8 cellular contexts compared by ENCODE assay signal in the genomic region with DNA sequence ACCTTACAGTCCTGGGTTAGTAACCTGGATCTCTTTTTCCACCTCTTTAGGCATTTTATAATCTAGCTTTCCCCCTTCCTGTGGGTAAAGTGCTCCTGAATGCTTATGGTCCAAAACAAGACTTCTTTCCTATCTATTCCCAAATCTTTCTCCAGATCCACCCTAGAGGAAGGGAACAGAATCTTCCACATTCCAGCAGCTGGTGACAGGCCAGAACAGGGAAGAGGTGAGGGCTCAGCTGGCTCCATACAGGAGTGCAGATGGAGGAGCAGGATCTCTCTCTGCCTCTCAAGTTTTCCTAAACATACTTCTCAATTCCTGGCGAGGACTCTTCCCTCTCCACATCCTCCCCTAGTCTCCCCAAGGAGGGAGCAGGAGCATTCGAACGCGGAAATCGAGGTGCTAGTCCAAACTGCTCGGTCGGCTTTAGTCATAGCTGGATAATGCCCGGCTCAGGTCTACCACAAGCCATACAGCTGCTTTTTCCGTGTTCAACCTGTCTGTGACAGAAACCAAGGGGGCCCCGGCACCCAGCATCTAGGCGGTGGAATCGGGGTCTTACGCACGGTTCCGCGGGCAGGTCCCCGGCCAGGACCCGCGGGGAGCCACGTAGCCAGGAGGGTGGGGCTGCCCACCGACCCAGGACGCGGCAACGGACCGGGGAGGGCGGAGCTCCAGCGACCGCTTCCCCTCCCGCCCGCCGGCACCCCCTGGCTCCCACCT. TPM values are rescaled to one million over a fixed set of nuclear protein-coding genes. Genes with fewer than 3 reads are reported as not detected.
DNase-seq lines count a peak whose midpoint lies in the region; ATAC-seq and TF ChIP-seq lines count a peak whose summit lies in the region.

No MANE protein-coding gene starts in this region.

- H3K27me3 Mint-ChIP-seq in endodermal cell (ENCODE audit: insufficient read depth) (peaks cover 34% of the 10 kb centered on the region), neural progenitor cell (ENCODE audit: insufficient read depth, low read depth) (peaks cover 24% of the 10 kb centered on the region)

- ATAC-seq in HG02678 (IDR thresholded peaks at IDR 0.05; ENCODE audit: unreplicated experiment) (peak; percentile 30), Panc1 (peak; percentile 64)

- peaks cover 23% of the 10 kb centered on the region for H3F3A ChIP-seq in neural progenitor cell (ENCODE audit: low read depth)

- H3K27me3 ChIP-seq in Panc1 (ENCODE audit: control insufficient read depth, insufficient read depth, low read length), result no peaks in the 10 kb centered on the region
- peaks cover 36% of the 10 kb centered on the region for H3K27me3 ChIP-seq in endodermal cell (ENCODE audit: control insufficient read depth, insufficient read depth, low read length, poor library complexity, severe bottlenecking)
- peaks cover 39% of the 10 kb centered on the region for H3K27me3 ChIP-seq in neural progenitor cell

- H3K27ac ChIP-seq in Panc1 (ENCODE audit: low read length) (peak overlapping the region; percentile 95), endodermal cell (ENCODE audit: low read depth, low read length) (peak overlapping the region; percentile 67), neural progenitor cell (peak overlapping the region; percentile 70)

- H3K4me1 ChIP-seq in Panc1 (ENCODE audit: control insufficient read depth, insufficient read depth, low read length) (peaks cover 17% of the 10 kb centered on the region; the same call in 1 of the 2 replicates), endodermal cell (ENCODE audit: control insufficient read depth, insufficient read depth, low read length) (peaks cover 10% of the 10 kb centered on the region), neural progenitor cell (peaks cover 25% of the 10 kb centered on the region)

- TF ChIP-seq CTCF in Panc1 (IDR thresholded peaks at IDR 0.05) (no peak), endodermal cell (conservative IDR thresholded peaks at IDR 0.05) (peak; percentile 50), neural progenitor cell (IDR thresholded peaks at IDR 0.05) (peak; percentile 4)

- peaks cover 40% of the 10 kb centered on the region for H3K79me2 ChIP-seq in neural progenitor cell (ENCODE audit: low read depth)

- CTCF ChIA-PET in Panc1 (lab: Charles Lee), result no interaction called here

- in situ Hi-C loops in Panc1 (cut with HindIII; ENCODE audit: low pct_unique_long_range_greater_than_20kb, low sequenced_read_pairs), result no loop called here

- peaks cover 32% of the 10 kb centered on the region for H4K20me1 ChIP-seq in neural progenitor cell (ENCODE audit: low read depth)

- H2AFZ ChIP-seq in neural progenitor cell (replicated peaks), result no peak overlapping the region

- POLR2A ChIA-PET in Panc1 (lab: Charles Lee), result interaction anchor here (0.6 to 0.8 kb wide), 2 partner anchors 9 to 234 kb away, joined by 3 read pairs; a partner anchor contains a TSS

- BruUV-seq in Panc1 (replicated peaks; lab: Mats Ljungman, UMichigan), result TSS peak; percentile 87

- H3K36me3 ChIP-seq in Panc1 (ENCODE audit: control insufficient read depth, insufficient read depth, low read length), result peaks cover 8% of the 10 kb centered on the region; the same call in 1 of the 2 replicates
- H3K36me3 ChIP-seq in endodermal cell (ENCODE audit: control insufficient read depth, insufficient read depth, low read length), result peaks cover 17% of the 10 kb centered on the region
- no peaks in the 10 kb centered on the region for H3K36me3 ChIP-seq in neural progenitor cell

- H3K9me3 ChIP-seq in Panc1 (ENCODE audit: control insufficient read depth, insufficient read depth, low read depth, low read length) (no peaks in the 10 kb centered on the region), endodermal cell (ENCODE audit: control insufficient read depth, low read length) (no peaks in the 10 kb centered on the region), neural progenitor cell (ENCODE audit: low read depth) (no peaks in the 10 kb centered on the region)

- H3K27ac Mint-ChIP-seq in endodermal cell, result peak overlapping the region; percentile 98
- H3K27ac Mint-ChIP-seq in neural progenitor cell, result peak overlapping the region; percentile 82

- WGBS in endodermal cell (ENCODE audit: insufficient coverage in 1 of 2, insufficient read length in 1 of 2), 2 experiments, result 0% methylated on average over 15 to 31 of the region's 31 CpGs

- H3K4me2 ChIP-seq in neural progenitor cell, result peak overlapping the region; percentile 88

- H3K4me1 Mint-ChIP-seq in endodermal cell, result peaks cover 10% of the 10 kb centered on the region
- peaks cover 36% of the 10 kb centered on the region for H3K4me1 Mint-ChIP-seq in neural progenitor cell

- intact Hi-C loops in Panc1 (cut with micrococcal nuclease; ENCODE audit: unreplicated experiment), result no loop called here

- peaks cover 10% of the 10 kb centered on the region for H3K36me3 Mint-ChIP-seq in endodermal cell (ENCODE audit: low read depth)
- H3K36me3 Mint-ChIP-seq in neural progenitor cell, result peaks cover 3% of the 10 kb centered on the region

- H3K4me3 Mint-ChIP-seq in endodermal cell, result peak overlapping the region; percentile 80
- H3K4me3 Mint-ChIP-seq in neural progenitor cell, result peak overlapping the region; percentile 98

- no peaks in the 10 kb centered on the region for H3K9me3 Mint-ChIP-seq in endodermal cell
- no peaks in the 10 kb centered on the region for H3K9me3 Mint-ChIP-seq in neural progenitor cell

- H3K9ac ChIP-seq in endodermal cell (ENCODE audit: extremely low read depth, low read length, poor library complexity, severe bottlenecking), result peak overlapping the region; percentile 64
- peak overlapping the region; percentile 81 for H3K9ac ChIP-seq in neural progenitor cell

- DNase-seq in activated CD4-positive, CD25-positive, alpha-beta regulatory T cell (lab: John Stamatoyannopoulos, UW), result peak; percentile 46 to 66 (median 58)
- no peak for DNase-seq in activated CD4-positive, CD25-positive, alpha-beta regulatory T cell treated with anti-CD3 and anti-CD28 coated beads, Interleukin-2, amount 50 U/mL, for 72 hours
- DNase-seq in Panc1 (ENCODE audit: low read depth, low spot score) (no peak), endodermal cell (no peak), neural progenitor cell (ENCODE audit: low spot score) (peak; percentile 37), EL (no peak), GOT3 (lab: John Stamatoyannopoulos, UW) (no peak)

- H3K4me3 ChIP-seq in Panc1 (ENCODE audit: low read depth in 2 of 2, low read length in 2 of 2), result peak overlapping the region; percentile 93 to 99
- H3K4me3 ChIP-seq in endodermal cell (ENCODE audit: low read length), result peak overlapping the region; percentile 92
- H3K4me3 ChIP-seq in neural progenitor cell, result peak overlapping the region; percentile 83

RNA-seq across cellular contexts. Expression of a gene that starts 4.0 kb away (rescaled TPM):
- 17.4 TPM for total RNA-seq in Panc1 (2021; ENCODE audit: unreplicated experiment)
- 15.2 TPM for polyA plus RNA-seq in Panc1 (2012; ENCODE audit: insufficient read length)
- 10 to 100 TPM in 1 of 2 donors, 1 to 10 TPM in 1; 9.4 to 17.2 TPM for total RNA-seq in endodermal cell
- polyA plus RNA-seq in endodermal cell (2013, experiment 1 of 2), result 15.8 TPM
- 15.9 TPM for polyA plus RNA-seq in endodermal cell (2013, experiment 2 of 2)
- total RNA-seq in neural progenitor cell (ENCODE audit: low replicate concordance), result 13.7 and 19.5 TPM in 2 replicates

RNA-seq across cellular contexts. Expression of a gene that starts 8.6 kb away (rescaled TPM):
- 35.3 TPM for total RNA-seq in Panc1 (2021; ENCODE audit: unreplicated experiment)
- polyA plus RNA-seq in Panc1 (2012; ENCODE audit: insufficient read length), result 60.9 TPM
- 10 to 100 TPM; 23.5 to 28.1 TPM for total RNA-seq in endodermal cell
- 30.2 TPM for polyA plus RNA-seq in endodermal cell (2013, experiment 1 of 2)
- polyA plus RNA-seq in endodermal cell (2013, experiment 2 of 2), result 26.2 TPM
- total RNA-seq in neural progenitor cell (ENCODE audit: low replicate concordance), result 14.9 and 36.1 TPM in 2 replicates

RNA-seq across cellular contexts. Expression of a gene that starts 8.9 kb away (rescaled TPM):
- total RNA-seq in Panc1 (2021; ENCODE audit: unreplicated experiment) (3.6 TPM), endodermal cell (1 to 10 TPM in 1 of 2 donors, under 1 TPM in 1; 0.22 to 1.4 TPM), neural progenitor cell (ENCODE audit: low replicate concordance) (0.37 and 1.7 TPM in 2 replicates)
- 3.9 TPM for polyA plus RNA-seq in Panc1 (2012; ENCODE audit: insufficient read length)
- 4.4 TPM for polyA plus RNA-seq in endodermal cell (2013, experiment 1 of 2)
- 2.6 TPM for polyA plus RNA-seq in endodermal cell (2013, experiment 2 of 2)

RNA-seq across cellular contexts. Expression of a gene that starts 14.0 kb away (rescaled TPM):
- 14.6 TPM for total RNA-seq in Panc1 (2021; ENCODE audit: unreplicated experiment)
- polyA plus RNA-seq in Panc1 (2012; ENCODE audit: insufficient read length), result 22.5 TPM
- 10 to 100 TPM; 21.8 TPM for total RNA-seq in endodermal cell
- 34.3 TPM for polyA plus RNA-seq in endodermal cell (2013, experiment 1 of 2)
- polyA plus RNA-seq in endodermal cell (2013, experiment 2 of 2), result 30.3 TPM
- total RNA-seq in neural progenitor cell (ENCODE audit: low replicate concordance), result 15.5 and 35.7 TPM in 2 replicates

RNA-seq across cellular contexts. Expression of a gene that starts 14.0 kb away (rescaled TPM):
- 27.5 TPM for total RNA-seq in Panc1 (2021; ENCODE audit: unreplicated experiment)
- 30.4 TPM for polyA plus RNA-seq in Panc1 (2012; ENCODE audit: insufficient read length)
- total RNA-seq in endodermal cell, result 10 to 100 TPM in 1 of 2 donors, 1 to 10 TPM in 1; 8.5 to 14.6 TPM
- 14.7 TPM for polyA plus RNA-seq in endodermal cell (2013, experiment 1 of 2)
- polyA plus RNA-seq in endodermal cell (2013, experiment 2 of 2), result 11.5 TPM
- 2.2 and 13.8 TPM in 2 replicates for total RNA-seq in neural progenitor cell (ENCODE audit: low replicate concordance)

Comparison
In these comparisons a context has a peak if more than half of its experiments do, and no peak if none do; other contexts are left out.
1. DNase-seq: peak in activated CD4-positive, CD25-positive, alpha-beta regulatory T cell (4 of 4) and neural progenitor cell (single experiment); none in activated CD4-positive, CD25-positive, alpha-beta regulatory T cell treated with anti-CD3 and anti-CD28 coated beads, Interleukin-2, amount 50 U/mL, for 72 hours (single experiment), Panc1 (single experiment), endodermal cell (single experiment), EL (single experiment) and GOT3 (single experiment).
2. Peak in every context shown above with its lines, with median percentiles within 50 percentile points of each other: H3K27ac ChIP-seq and H3K4me3 ChIP-seq.